ENCODE assay signal across 29 cellular contexts in the genomic region with DNA sequence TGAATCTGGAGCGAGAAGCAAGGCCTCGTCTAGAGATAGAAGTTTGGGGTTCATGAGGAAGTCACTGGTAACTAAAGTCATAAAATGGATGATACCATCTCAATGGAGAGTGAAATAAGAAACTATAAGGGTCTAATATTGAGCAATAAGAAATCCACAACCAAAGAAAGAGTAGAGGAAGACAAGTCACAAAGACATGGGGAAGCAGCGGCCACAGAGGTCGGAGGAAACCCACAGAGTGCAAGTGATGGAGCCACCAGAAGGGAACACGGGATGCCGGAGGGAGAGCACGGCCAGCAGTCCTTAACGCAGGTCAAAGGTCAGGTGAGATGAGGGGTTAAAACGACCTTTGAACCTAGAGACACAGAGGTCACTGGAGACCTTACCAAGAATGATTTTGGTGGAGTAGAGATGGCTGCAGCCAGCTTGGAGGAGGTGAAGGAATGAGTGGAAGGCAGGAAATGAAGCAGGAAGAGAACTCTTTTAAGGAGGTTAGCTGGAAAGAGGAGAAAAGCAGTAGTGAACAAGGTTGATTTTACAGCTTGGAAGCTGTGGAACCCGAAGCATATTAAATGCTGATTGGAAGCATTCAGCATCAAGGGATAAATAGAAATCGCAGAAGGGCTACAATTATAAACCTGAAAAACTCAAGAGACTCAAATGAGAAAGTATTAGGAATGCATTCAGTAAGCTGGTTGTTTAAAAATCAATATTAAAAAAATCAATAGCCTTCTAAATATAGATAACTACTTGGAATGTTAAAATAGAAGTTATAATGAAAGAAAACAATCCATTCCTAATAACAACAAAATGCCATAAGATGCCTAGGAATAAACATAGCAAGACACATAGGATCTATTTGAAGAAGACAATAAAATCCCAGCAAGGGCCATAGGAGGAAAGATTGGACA.
DNase-seq lines count a peak whose midpoint lies in the region; ATAC-seq and TF ChIP-seq lines count a peak whose summit lies in the region.
"Had no signal": no experiment of that assay in that cellular context is flagged by ENCODE, and none has a peak within 500 bp of the region (broad histone marks: within the 10 kb centered on the region; RNA-seq: fewer than 3 reads in every experiment).

No MANE protein-coding gene starts in this region.

- ATAC-seq in GM19452 (IDR thresholded peaks at IDR 0.05; ENCODE audit: unreplicated experiment) (no peak), GM21423 (IDR thresholded peaks at IDR 0.05; ENCODE audit: unreplicated experiment) (no peak)
- ATAC-seq: GM23338, mucosa of descending colon, right cardiac atrium had no signal

- H3K36me3 Mint-ChIP-seq in brain (peaks cover 6% of the 10 kb centered on the region), progenitor cell of endocrine pancreas (ENCODE audit: insufficient read depth) (peaks cover 3% of the 10 kb centered on the region)

- H3K27me3 Mint-ChIP-seq in brain (peaks cover 5% of the 10 kb centered on the region), progenitor cell of endocrine pancreas (no peaks in the 10 kb centered on the region)
- H3K27me3 Mint-ChIP-seq: stimulated activated naive CD8-positive, alpha-beta T cell treated with anti-CD3 and anti-CD28 coated beads, Interleukin-15, amount 100 ng/mL, for 72 hours had no signal

- H3K4me3 Mint-ChIP-seq in brain = no peak overlapping the region
- peak overlapping the region; percentile 9 for H3K4me3 Mint-ChIP-seq in progenitor cell of endocrine pancreas (ENCODE audit: low read depth)
- H3K4me3 Mint-ChIP-seq: activated T-helper 1 cell treated with anti-CD3 and anti-CD28 coated beads, Interleukin-12 subunit alpha, Interleukin-12 subunit beta, Interleukin-2, Interleukin-4 antibody, amounts not matched to agents 30 ng/mL and 10 ng/mL and 1 ng/mL, durations not matched to agents 14 hours and 24 hours and 36 hours; GM23338; neural crest cell; stimulated activated naive CD8-positive, alpha-beta T cell treated with anti-CD3 and anti-CD28 coated beads, Interleukin-15, amount 100 ng/mL, for 72 hours; T-helper 1 cell treated with Interleukin-12 subunit alpha and Interleukin-12 subunit beta and Interleukin-4 antibody, amounts not matched to agents 30 μg/mL and 1 μg/mL, for 36 hours had no signal

- H3K27me3 ChIP-seq in Peyer's patch = no peaks in the 10 kb centered on the region
- H3K27me3 ChIP-seq: colonic mucosa, SJSA1 had no signal

- H3K4me1 ChIP-seq in Peyer's patch = no peaks in the 10 kb centered on the region
- H3K4me1 ChIP-seq: colonic mucosa, parathyroid adenoma, SJSA1 had no signal

- DNase-seq in SIG-M5 treated with dmso at 0.1 percent for 504 hours (lab: John Stamatoyannopoulos, UW; ENCODE audit: unreplicated experiment) (peak; percentile 41), SIG-M5 (lab: John Stamatoyannopoulos, UW) (no peak), SKM-1 (lab: John Stamatoyannopoulos, UW; ENCODE audit: unreplicated experiment) (peak; percentile 20), progenitor cell of endocrine pancreas (ENCODE audit: low spot score, unreplicated experiment) (no peak), Peyer's patch (no peak)
- DNase-seq: activated CD4-positive, CD25-positive, alpha-beta regulatory T cell treated with anti-CD3 and anti-CD28 coated beads, Interleukin-2, amount 50 U/mL, for 72 hours; activated naive CD4-positive, alpha-beta T cell treated with anti-CD3 and anti-CD28 coated beads, Interleukin-2, amount 50 U/mL, for 16 hours; colonic mucosa; COR-L47; effector memory CD4-positive, alpha-beta T cell; hypothalamus; mucosa of descending colon; NCI-H1436; NCI-H345; right cardiac atrium; stimulated activated CD4-positive, alpha-beta T cell treated with anti-CD3 and anti-CD28 coated beads, Interleukin-12 subunit alpha, Interleukin-12 subunit beta, amount 100 ng/mL, for 4 hours had no signal

- H3K4me1 Mint-ChIP-seq in brain = peaks cover 19% of the 10 kb centered on the region
- peaks cover 45% of the 10 kb centered on the region for H3K4me1 Mint-ChIP-seq in progenitor cell of endocrine pancreas (ENCODE audit: low read depth)

- H3K27ac Mint-ChIP-seq in brain (peak overlapping the region in 3 of 5 experiments; percentile 15 to 44 (median 25)), progenitor cell of endocrine pancreas (peak overlapping the region; percentile 94)
- H3K27ac Mint-ChIP-seq: activated T-helper 1 cell treated with anti-CD3 and anti-CD28 coated beads, Interleukin-12 subunit alpha, Interleukin-12 subunit beta, Interleukin-2, Interleukin-4 antibody, amounts not matched to agents 30 ng/mL and 10 ng/mL and 1 ng/mL, durations not matched to agents 14 hours and 24 hours and 36 hours; GM23338; T-helper 1 cell treated with Interleukin-12 subunit alpha and Interleukin-12 subunit beta and Interleukin-4 antibody, amounts not matched to agents 30 μg/mL and 1 μg/mL, for 36 hours had no signal

- no peaks in the 10 kb centered on the region for H3K9me3 ChIP-seq in Peyer's patch
- H3K9me3 ChIP-seq: colonic mucosa, mucosa of descending colon, SJSA1, thoracic aorta had no signal

- no peak overlapping the region for H3K27ac ChIP-seq in Peyer's patch
- H3K27ac ChIP-seq: 22Rv1, C4-2B, colonic mucosa, parathyroid adenoma, SJSA1, thoracic aorta had no signal

- no peak for TF ChIP-seq POLR2A in Peyer's patch (IDR thresholded peaks at IDR 0.05)

- H3K4me3 ChIP-seq in Peyer's patch = no peak overlapping the region
- H3K4me3 ChIP-seq: colonic mucosa, GM23338, mucosa of descending colon, SJSA1, thoracic aorta had no signal

- H3K9me3 Mint-ChIP-seq in brain (peaks cover 5 to 21% (median 15%) of the 10 kb centered on the region in 5 experiments), progenitor cell of endocrine pancreas (ENCODE audit: low read depth) (peaks cover 7% of the 10 kb centered on the region)
- H3K9me3 Mint-ChIP-seq: activated T-helper 1 cell treated with anti-CD3 and anti-CD28 coated beads, Interleukin-12 subunit alpha, Interleukin-12 subunit beta, Interleukin-2, Interleukin-4 antibody, amounts not matched to agents 30 ng/mL and 10 ng/mL and 1 ng/mL, durations not matched to agents 14 hours and 24 hours and 36 hours; T-helper 1 cell treated with Interleukin-12 subunit alpha and Interleukin-12 subunit beta and Interleukin-4 antibody, amounts not matched to agents 30 μg/mL and 1 μg/mL, for 36 hours had no signal

- H3K36me3 ChIP-seq in Peyer's patch = no peaks in the 10 kb centered on the region
- H3K36me3 ChIP-seq: colonic mucosa, SJSA1, thoracic aorta had no signal

- TF ChIP-seq CTCF in brain (conservative IDR thresholded peaks at IDR 0.05) (no peak), progenitor cell of endocrine pancreas (IDR thresholded peaks at IDR 0.05; ENCODE audit: unreplicated experiment) (no peak), Peyer's patch (IDR thresholded peaks at IDR 0.05) (no peak)

Comparison
In these comparisons a context has a peak if more than half of its experiments do, and no peak if none do; other contexts are left out.
1. DNase-seq: peak in SIG-M5 treated with dmso at 0.1 percent for 504 hours (single experiment) and SKM-1 (single experiment); none in SIG-M5 (single experiment), progenitor cell of endocrine pancreas (single experiment) and Peyer's patch (0 of 3).